ENCODE assay signal across 1 cellular context in the genomic region with DNA sequence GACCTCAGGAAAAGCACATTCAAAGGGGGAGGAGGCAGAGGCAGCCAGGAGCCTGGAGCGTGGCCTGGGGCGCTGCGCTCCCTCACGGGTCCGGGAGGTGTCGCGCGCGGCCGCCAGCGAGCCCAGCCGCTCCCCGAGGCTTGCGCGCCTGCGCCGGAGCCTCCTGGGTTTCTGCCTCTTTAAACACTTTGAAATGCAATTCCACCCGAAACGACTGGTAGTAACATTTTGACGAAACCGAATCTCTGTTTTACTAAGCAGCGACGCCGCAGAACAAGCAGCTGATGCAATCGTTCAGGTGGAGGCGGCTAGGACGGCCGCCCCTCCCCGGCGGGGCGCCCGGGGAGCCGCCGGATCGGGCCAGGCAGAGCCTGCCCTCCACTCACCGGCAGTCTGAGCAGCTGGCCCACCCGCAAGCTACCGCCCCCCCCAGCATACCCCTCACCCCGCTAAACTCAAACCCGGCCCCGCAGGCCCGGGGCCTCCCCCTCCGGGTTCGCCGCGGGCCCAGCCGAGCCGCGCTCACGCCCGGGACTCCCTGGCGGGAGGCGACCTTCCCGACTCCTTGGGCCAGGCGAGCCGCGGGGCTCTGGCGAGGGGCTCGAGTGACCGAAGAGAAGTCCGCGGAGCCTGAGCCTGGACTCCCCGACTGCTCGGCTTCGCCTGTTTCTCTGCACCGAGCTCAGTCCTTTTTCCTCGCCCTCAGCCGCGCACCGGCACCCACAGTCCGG.
TF ChIP-seq lines count a peak whose summit lies in the region.

No MANE protein-coding gene starts in this region.

TF ChIP-seq in HepG2, 621 proteins besides CTCF, POLR2A, EP300 and RAD21 (continued from another document and continues in another):
- TF ChIP-seq ZFY (CRISPR knock-in tag; IDR thresholded peaks at IDR 0.05) (0 out of 2 replicates have a peak, but pooled peaks have one; percentile 24), ZGPAT (CRISPR knock-in tag; IDR thresholded peaks at IDR 0.05) (peak; percentile 44; the same call in 1 of the 2 replicates), CC2D1A (CRISPR knock-in tag; IDR thresholded peaks at IDR 0.05) (no peak), REPIN1 (CRISPR knock-in tag; IDR thresholded peaks at IDR 0.05; ENCODE audit: borderline replicate concordance, low read depth) (0 out of 2 replicates have a peak, but pooled peaks have one; percentile 31), ERF (CRISPR knock-in tag; IDR thresholded peaks at IDR 0.05) (0 out of 2 replicates have a peak, but pooled peaks have one; percentile 17), SRY (CRISPR knock-in tag; IDR thresholded peaks at IDR 0.05) (no peak), ZNF703 (CRISPR knock-in tag; IDR thresholded peaks at IDR 0.05; ENCODE audit: borderline replicate concordance) (0 out of 2 replicates have a peak, but pooled peaks have one; percentile 34), ZFP91 (CRISPR knock-in tag; IDR thresholded peaks at IDR 0.05; ENCODE audit: borderline replicate concordance) (peak; percentile 73; the same call in 1 of the 2 replicates), HMGXB4 (CRISPR knock-in tag; IDR thresholded peaks at IDR 0.05; ENCODE audit: borderline replicate concordance in 1 of 2, low read depth in 1 of 2) (0 out of 4 replicates have a peak, but pooled peaks have one; percentile 26 to 28), MAZ (IDR thresholded peaks at IDR 0.05; ENCODE audit: borderline replicate concordance, low read depth, low read length) (no peak), MAZ (CRISPR knock-in tag; IDR thresholded peaks at IDR 0.05; ENCODE audit: low read depth) (peak; percentile 42; the same call in 1 of the 2 replicates), HNRNPLL (IDR thresholded peaks at IDR 0.05; ENCODE audit: low read depth, low read length, poor library complexity, severe bottlenecking) (peak; percentile 51), DNMT3B (CRISPR knock-in tag; conservative IDR thresholded peaks at IDR 0.05) (no peak), ZNF333 (CRISPR knock-in tag; IDR thresholded peaks at IDR 0.05; ENCODE audit: borderline replicate concordance) (0 out of 2 replicates have a peak, but pooled peaks have one; percentile 38), MTF2 (CRISPR knock-in tag; IDR thresholded peaks at IDR 0.05; ENCODE audit: borderline replicate concordance) (0 out of 2 replicates have a peak, but pooled peaks have one; percentile 18), SMC3 (IDR thresholded peaks at IDR 0.05; ENCODE audit: low read length) (peak; percentile 36; the same call in 1 of the 2 replicates), ZNF556 (CRISPR knock-in tag; IDR thresholded peaks at IDR 0.05; ENCODE audit: borderline replicate concordance) (0 out of 2 replicates have a peak, but pooled peaks have one; percentile 31), ZNF660 (CRISPR knock-in tag; IDR thresholded peaks at IDR 0.05; ENCODE audit: borderline replicate concordance, low read depth) (no peak), TBX2 (CRISPR knock-in tag; IDR thresholded peaks at IDR 0.05; ENCODE audit: borderline replicate concordance) (peak; percentile 28; the same call in 1 of the 2 replicates), ZMYM4 (CRISPR knock-in tag; IDR thresholded peaks at IDR 0.05) (peak; percentile 32; the same call in 1 of the 2 replicates), KDM2A (CRISPR knock-in tag; IDR thresholded peaks at IDR 0.05; ENCODE audit: borderline replicate concordance, low read depth) (peak; percentile 67; the same call in 1 of the 2 replicates), ATF4 (CRISPR knock-in tag; IDR thresholded peaks at IDR 0.05) (peak; percentile 35 to 89; a peak in 2 of 4 replicates), NR2F6 (IDR thresholded peaks at IDR 0.05) (no peak), NR2F6 (CRISPR knock-in tag; IDR thresholded peaks at IDR 0.05) (no peak), HHEX (CRISPR knock-in tag; IDR thresholded peaks at IDR 0.05) (no peak), ARID5B (CRISPR knock-in tag; IDR thresholded peaks at IDR 0.05) (peak; percentile 13; the same call in 1 of the 2 replicates), ZIK1 (CRISPR knock-in tag; IDR thresholded peaks at IDR 0.05; ENCODE audit: borderline replicate concordance, low read depth) (no peak), TARDBP (CRISPR knock-in tag; IDR thresholded peaks at IDR 0.05) (0 out of 2 replicates have a peak, but pooled peaks have one; percentile 20), HINFP (CRISPR knock-in tag; IDR thresholded peaks at IDR 0.05; ENCODE audit: low read depth) (peak; percentile 55; the same call in 1 of the 2 replicates)
- TF ChIP-seq, protein P1, sequence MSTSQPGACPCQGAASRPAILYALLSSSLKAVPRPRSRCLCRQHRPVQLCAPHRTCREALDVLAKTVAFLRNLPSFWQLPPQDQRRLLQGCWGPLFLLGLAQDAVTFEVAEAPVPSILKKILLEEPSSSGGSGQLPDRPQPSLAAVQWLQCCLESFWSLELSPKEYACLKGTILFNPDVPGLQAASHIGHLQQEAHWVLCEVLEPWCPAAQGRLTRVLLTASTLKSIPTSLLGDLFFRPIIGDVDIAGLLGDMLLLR (CRISPR knock-in tag; IDR thresholded peaks at IDR 0.05): no peak
- TF ChIP-seq, protein P2, sequence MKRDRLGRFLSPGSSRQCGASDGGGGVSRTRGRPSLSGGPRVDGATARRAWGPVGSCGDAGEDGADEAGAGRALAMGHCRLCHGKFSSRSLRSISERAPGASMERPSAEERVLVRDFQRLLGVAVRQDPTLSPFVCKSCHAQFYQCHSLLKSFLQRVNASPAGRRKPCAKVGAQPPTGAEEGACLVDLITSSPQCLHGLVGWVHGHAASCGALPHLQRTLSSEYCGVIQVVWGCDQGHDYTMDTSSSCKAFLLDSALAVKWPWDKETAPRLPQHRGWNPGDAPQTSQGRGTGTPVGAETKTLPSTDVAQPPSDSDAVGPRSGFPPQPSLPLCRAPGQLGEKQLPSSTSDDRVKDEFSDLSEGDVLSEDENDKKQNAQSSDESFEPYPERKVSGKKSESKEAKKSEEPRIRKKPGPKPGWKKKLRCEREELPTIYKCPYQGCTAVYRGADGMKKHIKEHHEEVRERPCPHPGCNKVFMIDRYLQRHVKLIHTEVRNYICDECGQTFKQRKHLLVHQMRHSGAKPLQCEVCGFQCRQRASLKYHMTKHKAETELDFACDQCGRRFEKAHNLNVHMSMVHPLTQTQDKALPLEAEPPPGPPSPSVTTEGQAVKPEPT (CRISPR knock-in tag; IDR thresholded peaks at IDR 0.05; ENCODE audit: low read depth): 0 out of 2 replicates have a peak, but pooled peaks have one; percentile 7
